8 cellular contexts compared by ENCODE assay signal in the genomic region with DNA sequence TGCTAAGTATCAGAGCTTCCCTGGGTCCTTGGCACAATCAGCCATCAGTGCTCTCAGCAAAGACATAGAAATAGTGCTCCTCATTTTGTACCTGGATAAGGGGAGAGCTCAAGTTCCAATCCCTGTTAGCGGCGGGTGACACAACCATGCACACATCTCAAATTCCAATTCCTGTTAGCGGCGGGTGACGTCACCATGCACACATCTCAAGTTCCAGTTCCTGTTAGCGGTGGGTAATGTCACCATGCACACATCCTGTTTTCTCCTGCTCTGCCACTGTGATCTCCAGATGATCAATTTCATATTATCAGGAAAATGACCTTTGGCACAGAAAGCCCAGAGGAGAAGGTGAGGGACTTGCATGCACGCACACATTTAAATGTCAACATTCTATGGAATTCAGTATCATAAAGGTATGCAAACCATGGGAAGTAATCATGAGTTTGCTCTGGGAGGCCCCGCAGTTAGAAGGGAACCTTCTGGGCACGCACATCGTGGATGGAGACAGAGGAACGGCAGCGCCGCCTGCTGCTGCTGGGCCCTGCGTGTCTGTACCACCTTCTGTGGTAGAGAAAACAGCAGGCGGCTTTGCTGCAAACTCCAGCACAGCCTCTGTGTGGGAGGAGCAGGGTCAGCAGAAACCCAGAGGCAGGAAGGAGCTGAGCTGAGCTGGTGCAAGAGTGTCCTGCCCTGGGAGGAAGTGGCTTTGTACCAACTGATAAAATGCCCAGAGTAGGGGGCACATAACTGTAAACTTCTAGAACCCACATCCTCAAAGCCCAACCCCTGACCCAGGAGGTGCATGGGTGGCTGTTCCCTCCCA.
DNase-seq lines count a peak whose midpoint lies in the region; ATAC-seq and TF ChIP-seq lines count a peak whose summit lies in the region.

No MANE protein-coding gene starts in this region.

- H3K4me1 Mint-ChIP-seq in activated T-cell treated with anti-CD3 and anti-CD28 coated beads, Interleukin-2, amount 50 U/mL, for 4 hours (ENCODE audit: low read depth), result peaks cover 73% of the 10 kb centered on the region
- peaks cover 50% of the 10 kb centered on the region for H3K4me1 Mint-ChIP-seq in nephron progenitor cell
- H3K4me1 Mint-ChIP-seq in stimulated activated naive CD8-positive, alpha-beta T cell treated with anti-CD3 and anti-CD28 coated beads, Interleukin-15, Interleukin-2, amounts not matched to agents 100 ng/mL and 50 ng/mL, for 24 hours (ENCODE audit: low read depth), result peaks cover 64% of the 10 kb centered on the region

- H3K9me3 ChIP-seq in OCI-LY7 (ENCODE audit: low read length) (no peaks in the 10 kb centered on the region), esophagus squamous epithelium (no peaks in the 10 kb centered on the region)

- 60 to 66% methylated on average over 15 of the region's 15 CpGs for WGBS in esophagus squamous epithelium, 2 donors

- TF ChIP-seq CTCF in C4-2B (conservative IDR thresholded peaks at IDR 0.05) (no peak), OCI-LY7 (conservative IDR thresholded peaks at IDR 0.05; ENCODE audit: low read length) (peak; percentile 73), esophagus squamous epithelium (IDR thresholded peaks at IDR 0.05) (peak; percentile 22 to 54 (median 37)), nephron progenitor cell (IDR thresholded peaks at IDR 0.05) (peak; percentile 43)

- no peak for TF ChIP-seq POLR2A in esophagus squamous epithelium (IDR thresholded peaks at IDR 0.05)

- no peaks in the 10 kb centered on the region for H4K20me1 ChIP-seq in OCI-LY7 (ENCODE audit: insufficient read depth, low read length)

- no peaks in the 10 kb centered on the region for H3K9me2 ChIP-seq in OCI-LY7 (ENCODE audit: insufficient read depth, low read length)

- H3K36me3 Mint-ChIP-seq in activated T-cell treated with anti-CD3 and anti-CD28 coated beads, Interleukin-2, amount 50 U/mL, for 4 hours (ENCODE audit: insufficient read depth), result peaks cover 15% of the 10 kb centered on the region
- H3K36me3 Mint-ChIP-seq in nephron progenitor cell (ENCODE audit: low read depth), result no peaks in the 10 kb centered on the region
- H3K36me3 Mint-ChIP-seq in stimulated activated naive CD8-positive, alpha-beta T cell treated with anti-CD3 and anti-CD28 coated beads, Interleukin-15, Interleukin-2, amounts not matched to agents 100 ng/mL and 50 ng/mL, for 24 hours (ENCODE audit: low read depth), result peaks cover 14% of the 10 kb centered on the region

- H3K4me2 ChIP-seq in OCI-LY7 (ENCODE audit: low read length), result peak overlapping the region; percentile 82

- no TSS peak for BruUV-seq in OCI-LY7 (replicated peaks; lab: Mats Ljungman, UMichigan)

- CTCF ChIA-PET in OCI-LY7 (lab: Charles Lee; ENCODE audit: unreplicated experiment), result interaction anchor here (0.5 kb wide), 1 partner anchor 39 kb away, joined by 3 read pairs; no protein-coding TSS in a partner anchor

- H3K27me3 Mint-ChIP-seq in activated T-cell treated with anti-CD3 and anti-CD28 coated beads, Interleukin-2, amount 50 U/mL, for 4 hours (ENCODE audit: low read depth), result no peaks in the 10 kb centered on the region
- peaks cover 14% of the 10 kb centered on the region for H3K27me3 Mint-ChIP-seq in nephron progenitor cell (ENCODE audit: low read depth, poor library complexity)
- no peaks in the 10 kb centered on the region for H3K27me3 Mint-ChIP-seq in stimulated activated naive CD8-positive, alpha-beta T cell treated with anti-CD3 and anti-CD28 coated beads, Interleukin-15, Interleukin-2, amounts not matched to agents 100 ng/mL and 50 ng/mL, for 24 hours

- H3K4me1 ChIP-seq in OCI-LY7 (ENCODE audit: insufficient read depth, low read length, poor library complexity, severe bottlenecking) (peaks cover 69% of the 10 kb centered on the region), esophagus squamous epithelium (peaks cover 8 to 77% (median 24%) of the 10 kb centered on the region in 3 donors)

- H3K27me3 ChIP-seq in esophagus squamous epithelium, result no peaks in the 10 kb centered on the region

- H3K27ac Mint-ChIP-seq in nephron progenitor cell, result no peak overlapping the region
- peak overlapping the region; percentile 95 for H3K27ac Mint-ChIP-seq in stimulated activated naive CD8-positive, alpha-beta T cell treated with anti-CD3 and anti-CD28 coated beads, Interleukin-15, Interleukin-2, amounts not matched to agents 100 ng/mL and 50 ng/mL, for 24 hours

- intact Hi-C loops in OCI-LY7 (cut with micrococcal nuclease; ENCODE audit: unreplicated experiment), result loop anchor here (2.0 kb wide), 2 partner anchors 54 to 70 kb away; no protein-coding TSS in a partner anchor
- intact Hi-C loops in esophagus squamous epithelium (cut with DNase I), result no loop called here

- H3K4me3 Mint-ChIP-seq in activated T-cell treated with anti-CD3 and anti-CD28 coated beads, Interleukin-2, amount 50 U/mL, for 4 hours, result peak overlapping the region; percentile 64
- no peak overlapping the region for H3K4me3 Mint-ChIP-seq in nephron progenitor cell
- peak overlapping the region; percentile 85 for H3K4me3 Mint-ChIP-seq in stimulated activated naive CD8-positive, alpha-beta T cell treated with anti-CD3 and anti-CD28 coated beads, Interleukin-15, Interleukin-2, amounts not matched to agents 100 ng/mL and 50 ng/mL, for 24 hours

- POLR2A ChIA-PET in OCI-LY7 (lab: Charles Lee), result interaction anchor here (0.9 to 1.5 kb wide), 3 partner anchors 9 to 55 kb away, joined by 4 to 5 read pairs (median 4); no protein-coding TSS in a partner anchor

- H3K4me3 ChIP-seq in OCI-LY7 (ENCODE audit: low read depth, low read length, poor library complexity, severe bottlenecking) (peak overlapping the region; percentile 49), esophagus squamous epithelium (peak overlapping the region in 1 of 4 donors; percentile 6)

- no peaks in the 10 kb centered on the region for H3K9me3 Mint-ChIP-seq in activated T-cell treated with anti-CD3 and anti-CD28 coated beads, Interleukin-2, amount 50 U/mL, for 4 hours
- no peaks in the 10 kb centered on the region for H3K9me3 Mint-ChIP-seq in nephron progenitor cell
- H3K9me3 Mint-ChIP-seq in stimulated activated naive CD8-positive, alpha-beta T cell treated with anti-CD3 and anti-CD28 coated beads, Interleukin-15, Interleukin-2, amounts not matched to agents 100 ng/mL and 50 ng/mL, for 24 hours, result no peaks in the 10 kb centered on the region

- no peaks in the 10 kb centered on the region for H3K79me2 ChIP-seq in OCI-LY7 (ENCODE audit: insufficient read depth, low read depth, low read length)

- H3K36me3 ChIP-seq in OCI-LY7 (ENCODE audit: insufficient read depth, low read length), result peaks cover 4% of the 10 kb centered on the region
- peaks cover 0 to 20% (median 0%) of the 10 kb centered on the region in 3 donors for H3K36me3 ChIP-seq in esophagus squamous epithelium

- peak; percentile 83 for DNase-seq in OCI-LY7 (ENCODE audit: low spot score)
- DNase-seq in activated T-cell treated with anti-CD3 and anti-CD28 coated beads, Interleukin-2, amount 50 U/mL, for 4 hours, result peak; percentile 57
- peak; percentile 56 for DNase-seq in esophagus squamous epithelium (lab: John Stamatoyannopoulos, UW)
- DNase-seq in nephron progenitor cell, result peak; percentile 65

- H2AFZ ChIP-seq in OCI-LY7 (ENCODE audit: low read length), result peak overlapping the region; percentile 42; the same call in 1 of the 2 replicates

- H3K27ac ChIP-seq in C4-2B (peak overlapping the region; percentile 9; the same call in 1 of the 2 replicates), OCI-LY7 (ENCODE audit: low read depth, low read length, poor library complexity, severe bottlenecking) (peak overlapping the region; percentile 87), esophagus squamous epithelium (peak overlapping the region; percentile 67 to 92 (median 78))

- ATAC-seq in GM19324 (IDR thresholded peaks at IDR 0.05; ENCODE audit: low FRiP score, unreplicated experiment) (peak; percentile 94), HG03442 (IDR thresholded peaks at IDR 0.05; ENCODE audit: unreplicated experiment) (peak; percentile 82)
- peak; percentile 83 to 89 for ATAC-seq in activated T-cell treated with anti-CD3 and anti-CD28 coated beads, Interleukin-2, amount 50 U/mL, for 4 hours

Comparison
In these comparisons a context has a peak if more than half of its experiments do, and no peak if none do; other contexts are left out.
1. H3K27ac ChIP-seq: peak in every context shown above with its lines; median percentile 87 in OCI-LY7; 78 in esophagus squamous epithelium; 9 in C4-2B.